15 cellular contexts compared by ENCODE assay signal in the genomic region with DNA sequence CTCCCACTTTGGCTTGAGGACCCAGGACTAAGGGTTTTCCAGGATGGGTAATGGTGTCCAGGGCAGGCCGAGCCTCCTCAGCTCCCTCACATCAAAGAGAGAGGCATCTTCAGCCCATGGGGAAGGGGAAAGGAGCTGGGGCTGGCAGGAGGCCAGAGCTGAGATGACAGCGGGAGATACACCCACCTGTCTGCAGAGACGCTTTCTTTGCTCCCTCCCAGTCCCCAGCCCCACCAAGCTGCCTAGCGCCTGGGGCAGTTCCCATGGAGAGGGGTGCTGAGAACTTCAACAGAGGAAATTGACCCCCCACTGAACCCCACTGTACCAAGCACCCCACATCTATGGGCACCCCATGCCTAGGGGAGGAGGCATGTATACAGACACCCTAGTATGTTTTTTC. TPM values are rescaled to one million over a fixed set of nuclear protein-coding genes. Genes with fewer than 3 reads are reported as not detected.
"Had no signal": no experiment of that assay in that cellular context is flagged by ENCODE, and none has a peak within 500 bp of the region (broad histone marks: within the 10 kb centered on the region; RNA-seq: fewer than 3 reads in every experiment).

No MANE protein-coding gene starts in this region.

- H3K4me3 ChIP-seq: adrenal gland, neural progenitor cell, SK-N-MC had no signal

- H3K9me3 Mint-ChIP-seq: activated CD4-positive, alpha-beta T cell treated with anti-CD3 and anti-CD28 coated beads, Interleukin-2, amount 10 ng/mL, durations not matched to agents 7 days and 5 days; neural progenitor cell; stimulated activated naive B cell treated with anti-CD40 and anti-IgM and Interleukin-4, amounts not matched to agents 10 μg/mL and 1 μg/mL and 100 μg/mL, for 72 hours; T-helper 1 cell treated with Interleukin-12 subunit alpha and Interleukin-12 subunit beta and Interleukin-4 antibody, amounts not matched to agents 30 μg/mL and 1 μg/mL, for 36 hours had no signal

- H3K27ac Mint-ChIP-seq: activated CD4-positive, alpha-beta T cell treated with anti-CD3 and anti-CD28 coated beads, Interleukin-2, amount 10 ng/mL, durations not matched to agents 7 days and 5 days; stimulated activated naive B cell treated with anti-CD40 and anti-IgM and Interleukin-4, amounts not matched to agents 10 μg/mL and 1 μg/mL and 100 μg/mL, for 72 hours; T-helper 1 cell treated with Interleukin-12 subunit alpha and Interleukin-12 subunit beta and Interleukin-4 antibody, amounts not matched to agents 30 μg/mL and 1 μg/mL, for 36 hours had no signal

- H3K36me3 Mint-ChIP-seq: stimulated activated naive B cell treated with anti-CD40 and anti-IgM and Interleukin-4, amounts not matched to agents 10 μg/mL and 1 μg/mL and 100 μg/mL, for 72 hours had no signal

- DNase-seq: activated CD4-positive, alpha-beta T cell treated with anti-CD3 and anti-CD28 coated beads, Interleukin-2, amount 10 ng/mL, durations not matched to agents 7 days and 5 days; activated CD4-positive, CD25-positive, alpha-beta regulatory T cell; activated naive CD4-positive, alpha-beta T cell treated with anti-CD3 and anti-CD28 coated beads, Interleukin-2, amount 50 U/mL, for 16 hours; activated T-cell treated with anti-CD3 and anti-CD28 coated beads for 4 hours; adrenal gland; central memory CD4-positive, alpha-beta T cell; glutamatergic neuron; stimulated activated CD4-positive, alpha-beta T cell treated with anti-CD3 and anti-CD28 coated beads, Interleukin-2, amount 100 ng/mL, for 24 hours; stimulated activated naive B cell treated with anti-CD40 and anti-IgM and Interleukin-4, amounts not matched to agents 10 μg/mL and 1 μg/mL and 100 μg/mL, for 72 hours had no signal

- H3K4me1 Mint-ChIP-seq: activated CD4-positive, alpha-beta T cell treated with anti-CD3 and anti-CD28 coated beads, Interleukin-2, amount 10 ng/mL, durations not matched to agents 7 days and 5 days; stimulated activated naive B cell treated with anti-CD40 and anti-IgM and Interleukin-4, amounts not matched to agents 10 μg/mL and 1 μg/mL and 100 μg/mL, for 72 hours had no signal

- H3K9ac ChIP-seq: neural progenitor cell, parathyroid adenoma had no signal

- H3K9me3 ChIP-seq: adrenal gland had no signal

- H3K27ac ChIP-seq: adrenal gland, neural progenitor cell, parathyroid adenoma, SK-N-MC had no signal

- H3K4me3 Mint-ChIP-seq: activated CD4-positive, alpha-beta T cell treated with anti-CD3 and anti-CD28 coated beads, Interleukin-2, amount 10 ng/mL, durations not matched to agents 7 days and 5 days; neural progenitor cell; stimulated activated naive B cell treated with anti-CD40 and anti-IgM and Interleukin-4, amounts not matched to agents 10 μg/mL and 1 μg/mL and 100 μg/mL, for 72 hours; T-helper 1 cell treated with Interleukin-12 subunit alpha and Interleukin-12 subunit beta and Interleukin-4 antibody, amounts not matched to agents 30 μg/mL and 1 μg/mL, for 36 hours had no signal

- H3K36me3 ChIP-seq: adrenal gland, neural progenitor cell had no signal

- H3K27me3 ChIP-seq: adrenal gland, neural progenitor cell had no signal

- H3K4me1 ChIP-seq: adrenal gland had no signal

- ATAC-seq: esophagus mucosa; stimulated activated naive B cell treated with anti-CD40 and anti-IgM and Interleukin-4, amounts not matched to agents 10 μg/mL and 1 μg/mL and 100 μg/mL, for 72 hours had no signal

RNA-seq across cellular contexts. Expression of gene PCDH1, which starts 10.6 kb away (rescaled TPM):
- total RNA-seq: activated CD4-positive, alpha-beta T cell treated with anti-CD3 and anti-CD28 coated beads, Interleukin-2, amount 10 ng/mL, durations not matched to agents 7 days and 5 days; activated CD8-positive, alpha-beta memory T cell treated with anti-CD3 and anti-CD28 coated beads for 36 hours had no signal
